Comparison of ENCODE assay signal across 8 cellular contexts in the genomic region with DNA sequence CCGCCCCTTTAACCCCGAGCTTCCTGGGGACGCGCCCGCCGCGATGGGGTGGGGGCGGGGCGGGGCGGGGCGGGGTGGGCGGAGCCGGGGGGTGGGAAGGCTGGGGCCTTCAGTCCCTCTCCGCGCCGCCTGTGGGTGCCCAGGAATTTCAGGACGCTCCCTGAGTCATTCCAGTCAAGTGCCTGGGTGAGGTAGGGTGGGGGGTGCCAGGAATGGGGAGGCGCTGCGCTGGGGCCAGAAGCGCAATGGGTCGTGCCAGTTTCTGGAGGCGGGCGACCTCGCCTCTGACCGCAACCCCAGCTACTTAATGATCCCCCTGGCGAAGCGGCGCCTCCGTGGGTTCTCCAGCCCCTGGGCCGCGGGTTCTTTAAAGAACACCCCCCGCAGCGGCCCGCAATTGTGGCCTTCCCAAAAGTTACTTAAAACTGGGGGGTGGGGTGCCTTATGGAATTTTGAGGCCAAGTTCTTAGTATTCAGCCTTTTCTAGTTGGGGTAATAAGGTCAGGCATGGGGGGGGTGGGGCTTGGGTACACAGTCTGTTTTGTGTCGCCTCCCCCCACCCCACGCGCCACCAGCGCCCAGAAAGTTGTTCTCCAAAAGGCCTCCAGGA. TPM values are rescaled to one million over a fixed set of nuclear protein-coding genes. Genes with fewer than 3 reads are reported as not detected.
DNase-seq lines count a peak whose midpoint lies in the region; ATAC-seq and TF ChIP-seq lines count a peak whose summit lies in the region.

No MANE protein-coding gene starts in this region.

- no peaks in the 10 kb centered on the region for H3K36me3 Mint-ChIP-seq in T-helper 17 cell (ENCODE audit: low read depth)

- peak overlapping the region; percentile 40 for H3K4me3 ChIP-seq in ectodermal cell (ENCODE audit: insufficient read depth, low read depth, low read length)
- peak overlapping the region; percentile 59 for H3K4me3 ChIP-seq in lung
- H3K4me3 ChIP-seq in thyroid gland (replicated peaks in 1 of 3) = peak overlapping the region in 2 of 3 donors; percentile 38 to 71

- TF ChIP-seq POLR2A in thyroid gland (IDR thresholded peaks at IDR 0.05) = peak in 1 of 2 donors; percentile 66

- ATAC-seq in T-helper 17 cell (peak; percentile 13), lung (ENCODE audit: insufficient read depth, low FRiP score) (peak; percentile 29), HG03432 (IDR thresholded peaks at IDR 0.05; ENCODE audit: unreplicated experiment) (no peak)

- DNase-seq in NCI-H2081 (lab: John Stamatoyannopoulos, UW) = peak; percentile 23 to 53
- no peak for DNase-seq in NCI-H2081 treated with DMSO at 0.1 percent for 48 hours (lab: John Stamatoyannopoulos, UW)
- DNase-seq in LoVo (ENCODE audit: low spot score) = peak; percentile 93
- DNase-seq in T-helper 17 cell = no peak
- DNase-seq in lung (ENCODE audit: low spot score) = peak; percentile 93
- peak; percentile 95 for DNase-seq in thyroid gland

- H3K27ac Mint-ChIP-seq in T-helper 17 cell = no peak overlapping the region

- no peaks in the 10 kb centered on the region for H3K9me3 ChIP-seq in T-helper 17 cell (ENCODE audit: control insufficient read depth, low read length, poor library complexity, severe bottlenecking)
- H3K9me3 ChIP-seq in ectodermal cell (ENCODE audit: control insufficient read depth, low read length) = no peaks in the 10 kb centered on the region
- H3K9me3 ChIP-seq in lung (ENCODE audit: control insufficient read depth in 2 of 2, insufficient read depth in 1 of 2, low read length in 1 of 2) = no peaks in the 10 kb centered on the region
- H3K9me3 ChIP-seq in thyroid gland = no peaks in the 10 kb centered on the region

- WGBS in ectodermal cell, 2 experiments = 0 to 1% methylated on average over 35 to 37 of the region's 38 CpGs
- 1% methylated on average over 22 to 37 of the region's 38 CpGs for WGBS in lung, 2 donors
- WGBS in thyroid gland, 2 donors = 0 to 1% methylated on average over 7 to 16 of the region's 38 CpGs

- H3K27ac ChIP-seq in ectodermal cell (ENCODE audit: insufficient read depth, low read depth, low read length, poor library complexity, severe bottlenecking) (peak overlapping the region; percentile 9), lung (ENCODE audit: low read depth in 1 of 2, low read length in 1 of 2) (peak overlapping the region; percentile 96 to 98), thyroid gland (peak overlapping the region; percentile 90 to 99 (median 96))

- H3K4me1 Mint-ChIP-seq in T-helper 17 cell = peaks cover 20% of the 10 kb centered on the region

- H3K36me3 ChIP-seq in ectodermal cell (ENCODE audit: control insufficient read depth, insufficient read depth, low read length) = no peaks in the 10 kb centered on the region
- H3K36me3 ChIP-seq in lung (ENCODE audit: control insufficient read depth in 2 of 2, insufficient read depth in 2 of 2, low read length in 2 of 2) = peaks cover 0 to 3% of the 10 kb centered on the region in 2 donors
- H3K36me3 ChIP-seq in thyroid gland = no peaks in the 10 kb centered on the region

- H3K4me3 Mint-ChIP-seq in T-helper 17 cell = peak overlapping the region; percentile 85

- peaks cover 50% of the 10 kb centered on the region for H3K4me1 ChIP-seq in ectodermal cell (ENCODE audit: control insufficient read depth, insufficient read depth, low read length)
- peaks cover 4 to 40% of the 10 kb centered on the region in 2 donors for H3K4me1 ChIP-seq in lung (ENCODE audit: control insufficient read depth in 2 of 2, insufficient read depth in 2 of 2, low read length in 2 of 2)
- H3K4me1 ChIP-seq in thyroid gland = peaks cover 50 to 71% of the 10 kb centered on the region in 2 donors

- no peaks in the 10 kb centered on the region for H3K27me3 Mint-ChIP-seq in T-helper 17 cell

- intact Hi-C loops in thyroid gland (cut with DNase I) = loop anchor here (5.0 kb wide), 1 partner anchor 50 kb away; no protein-coding TSS in a partner anchor

- no peak for TF ChIP-seq CTCF in lung (IDR thresholded peaks at IDR 0.05; ENCODE audit: control extremely low read depth, extremely low read depth)
- TF ChIP-seq CTCF in thyroid gland (IDR thresholded peaks at IDR 0.05) = peak in 1 of 6 experiments; percentile 7

- peaks cover 77% of the 10 kb centered on the region for H3K27me3 ChIP-seq in ectodermal cell (ENCODE audit: control insufficient read depth, insufficient read depth, low read length, poor library complexity, severe bottlenecking)
- H3K27me3 ChIP-seq in lung (ENCODE audit: control insufficient read depth, insufficient read depth) = no peaks in the 10 kb centered on the region
- no peaks in the 10 kb centered on the region for H3K27me3 ChIP-seq in thyroid gland

RNA-seq across cellular contexts. Expression of a gene that starts 0.8 kb away (rescaled TPM):
- total RNA-seq in T-helper 17 cell (10 to 100 TPM; 39.1 to 40.9 TPM), lung (100 to 1,000 TPM; 115 to 122 TPM), thyroid gland (100 to 1,000 TPM in 1 of 4 donors, 10 to 100 TPM in 3; 54.2 to 155 (median 71.9) TPM)
- polyA plus RNA-seq in ectodermal cell (2013, experiment 1 of 4) = 22.2 TPM
- 29.1 TPM for polyA plus RNA-seq in ectodermal cell (2013, experiment 2 of 4)
- 22.7 TPM for polyA plus RNA-seq in ectodermal cell (2013, experiment 3 of 4)
- polyA plus RNA-seq in ectodermal cell (2013, experiment 4 of 4) = 23.8 TPM
- 10 to 100 TPM; 21.3 to 34.0 TPM for polyA plus RNA-seq in lung

Comparison
In these comparisons a context has a peak if more than half of its experiments do, and no peak if none do; other contexts are left out.
1. DNase-seq: peak in NCI-H2081 (2 of 2), LoVo (single experiment), lung (single experiment) and thyroid gland (2 of 2); none in NCI-H2081 treated with DMSO at 0.1 percent for 48 hours (single experiment) and T-helper 17 cell (0 of 3).
2. H3K27ac ChIP-seq: peak in every context shown above with its lines; median percentile 97 in lung; 96 in thyroid gland; 9 in ectodermal cell.
3. Peak in every context shown above with its lines, with median percentiles within 50 percentile points of each other: H3K4me3 ChIP-seq.